18 cellular contexts compared by ENCODE assay signal in genomic region chr9:126410229-126410628, GRCh38.
A peak's percentile ranks its signal among the peaks of the same experiment; 100 is the strongest.
DNase-seq lines count a peak whose midpoint lies in the region; ATAC-seq and TF ChIP-seq lines count a peak whose summit lies in the region.
"Had no signal": no experiment of that assay in that cellular context is flagged by ENCODE, and none has a peak within 500 bp of the region (broad histone marks: within the 10 kb centered on the region; RNA-seq: fewer than 3 reads in every experiment).

No MANE protein-coding gene starts in this region.

- no peaks in the 10 kb centered on the region for H3K36me3 ChIP-seq in CD8-positive, alpha-beta T cell (ENCODE audit: insufficient read depth, low read length)
- H3K36me3 ChIP-seq in upper lobe of left lung: peaks cover 0 to 22% (median 2%) of the 10 kb centered on the region in 4 donors
- H3K36me3 ChIP-seq: SJSA1 had no signal

- CTCF ChIA-PET in CD8-positive, alpha-beta T cell (lab: Charles Lee): interaction anchor here (1.5 to 3.0 kb wide), 3 partner anchors 11 to 92 kb away, joined by 4 to 11 read pairs (median 8); no protein-coding TSS in a partner anchor
- CTCF ChIA-PET in activated CD8-positive, alpha-beta T cell treated with anti-CD3 and anti-CD28 coated beads for 36 hours (lab: Charles Lee): interaction anchor here (1.7 to 3.2 kb wide), 2 partner anchors 12 to 81 kb away, joined by 6 to 13 read pairs; no protein-coding TSS in a partner anchor

- no peak for TF ChIP-seq POLR2A in upper lobe of left lung (IDR thresholded peaks at IDR 0.05)

- H3K27ac ChIP-seq in CD8-positive, alpha-beta T cell (ENCODE audit: low read depth, low read length): no peak overlapping the region
- no peak overlapping the region for H3K27ac ChIP-seq in upper lobe of left lung
- H3K27ac ChIP-seq: C4-2B, SJSA1 had no signal

- POLR2A ChIA-PET in CD8-positive, alpha-beta T cell (lab: Charles Lee): interaction anchor here (1.1 kb wide), 1 partner anchor 13 kb away, joined by 4 read pairs; no protein-coding TSS in a partner anchor
- POLR2A ChIA-PET in activated CD8-positive, alpha-beta T cell treated with anti-CD3 and anti-CD28 coated beads for 36 hours (lab: Charles Lee): no interaction called here

- H3K4me3 Mint-ChIP-seq in activated naive CD8-positive, alpha-beta T cell: no peak overlapping the region
- H3K4me3 Mint-ChIP-seq in activated naive CD8-positive, alpha-beta T cell treated with anti-CD3 and anti-CD28 coated beads for 36 hours: no peak overlapping the region
- H3K4me3 Mint-ChIP-seq in CD8-positive, alpha-beta T cell: no peak overlapping the region
- H3K4me3 Mint-ChIP-seq in activated CD8-positive, alpha-beta T cell treated with anti-CD3 and anti-CD28 coated beads for 36 hours: no peak overlapping the region
- no peak overlapping the region for H3K4me3 Mint-ChIP-seq in stimulated activated effector memory CD8-positive, alpha-beta T cell treated with anti-CD3 and anti-CD28 coated beads, Interleukin-12 subunit alpha, Interleukin-12 subunit beta, amount 100 ng/mL, for 72 hours
- H3K4me3 Mint-ChIP-seq: H9 had no signal

- H3K27me3 ChIP-seq in CD8-positive, alpha-beta T cell (ENCODE audit: insufficient read depth, low read length): no peaks in the 10 kb centered on the region
- H3K27me3 ChIP-seq in upper lobe of left lung: no peaks in the 10 kb centered on the region
- H3K27me3 ChIP-seq: Peyer's patch, SJSA1 had no signal

- DNase-seq in activated naive CD8-positive, alpha-beta T cell treated with anti-CD3 and anti-CD28 coated beads for 36 hours: no peak
- no peak for DNase-seq in CD8-positive, alpha-beta T cell
- no peak for DNase-seq in activated CD8-positive, alpha-beta T cell treated with anti-CD3 and anti-CD28 coated beads for 36 hours
- DNase-seq in stimulated activated effector memory CD8-positive, alpha-beta T cell treated with anti-CD3 and anti-CD28 coated beads, Interleukin-12 subunit alpha, Interleukin-12 subunit beta, amount 100 ng/mL, for 72 hours (ENCODE audit: low spot score in 2 of 2): no peak
- DNase-seq in SKM-1 (lab: John Stamatoyannopoulos, UW; ENCODE audit: unreplicated experiment) (no peak), upper lobe of left lung (no peak)
- DNase-seq: DMS153; GF-D8; H9; NCI-H1105; NCI-H1694; NCI-H510A; NCI-H748 treated with DMSO at 0.1 percent for 48 hours; NK-92 treated with Interleukin-12 subunit alpha and Interleukin-12 subunit beta, amount 100 ng/mL, for 24 hours; Peyer's patch had no signal

- 93 to 97% methylated on average over 4 of the region's 4 CpGs for WGBS in upper lobe of left lung, 2 donors

- no peak overlapping the region for H3K4me3 ChIP-seq in CD8-positive, alpha-beta T cell (ENCODE audit: low read depth, low read length)
- H3K4me3 ChIP-seq in upper lobe of left lung: no peak overlapping the region
- H3K4me3 ChIP-seq: Peyer's patch, SJSA1 had no signal

- TF ChIP-seq CTCF in CD8-positive, alpha-beta T cell (IDR thresholded peaks at IDR 0.05): no peak
- no peak for TF ChIP-seq CTCF in activated CD8-positive, alpha-beta T cell treated with anti-CD3 and anti-CD28 coated beads for 36 hours (IDR thresholded peaks at IDR 0.05)
- TF ChIP-seq CTCF in upper lobe of left lung (IDR thresholded peaks at IDR 0.05): no peak

- H3K9me3 Mint-ChIP-seq in activated naive CD8-positive, alpha-beta T cell (ENCODE audit: low read depth): no peaks in the 10 kb centered on the region
- H3K9me3 Mint-ChIP-seq in activated naive CD8-positive, alpha-beta T cell treated with anti-CD3 and anti-CD28 coated beads for 36 hours: no peaks in the 10 kb centered on the region
- H3K9me3 Mint-ChIP-seq in CD8-positive, alpha-beta T cell: no peaks in the 10 kb centered on the region
- H3K9me3 Mint-ChIP-seq in activated CD8-positive, alpha-beta T cell treated with anti-CD3 and anti-CD28 coated beads for 36 hours: no peaks in the 10 kb centered on the region
- H3K9me3 Mint-ChIP-seq in stimulated activated effector memory CD8-positive, alpha-beta T cell treated with anti-CD3 and anti-CD28 coated beads, Interleukin-12 subunit alpha, Interleukin-12 subunit beta, amount 100 ng/mL, for 72 hours: no peaks in the 10 kb centered on the region
- H3K9me3 Mint-ChIP-seq: H9 had no signal

- no peak for ATAC-seq in CD8-positive, alpha-beta T cell
- ATAC-seq in activated CD8-positive, alpha-beta T cell treated with anti-CD3 and anti-CD28 coated beads for 36 hours: no peak
- ATAC-seq in stimulated activated effector memory CD8-positive, alpha-beta T cell treated with anti-CD3 and anti-CD28 coated beads, Interleukin-12 subunit alpha, Interleukin-12 subunit beta, amount 100 ng/mL, for 72 hours: no peak
- no peak for ATAC-seq in upper lobe of left lung (ENCODE audit: low FRiP score in 2 of 2)

- peak overlapping the region; percentile 41 for H3K27ac Mint-ChIP-seq in activated naive CD8-positive, alpha-beta T cell
- H3K27ac Mint-ChIP-seq in activated naive CD8-positive, alpha-beta T cell treated with anti-CD3 and anti-CD28 coated beads for 36 hours: no peak overlapping the region
- peak overlapping the region; percentile 72 for H3K27ac Mint-ChIP-seq in CD8-positive, alpha-beta T cell
- H3K27ac Mint-ChIP-seq in activated CD8-positive, alpha-beta T cell treated with anti-CD3 and anti-CD28 coated beads for 36 hours: peak overlapping the region; percentile 26
- H3K27ac Mint-ChIP-seq in stimulated activated effector memory CD8-positive, alpha-beta T cell treated with anti-CD3 and anti-CD28 coated beads, Interleukin-12 subunit alpha, Interleukin-12 subunit beta, amount 100 ng/mL, for 72 hours: peak overlapping the region; percentile 93
- H3K27ac Mint-ChIP-seq: H9 had no signal

- peaks cover 49% of the 10 kb centered on the region for H3K4me1 Mint-ChIP-seq in activated naive CD8-positive, alpha-beta T cell (ENCODE audit: low read depth)
- H3K4me1 Mint-ChIP-seq in activated naive CD8-positive, alpha-beta T cell treated with anti-CD3 and anti-CD28 coated beads for 36 hours: peaks cover 42% of the 10 kb centered on the region
- H3K4me1 Mint-ChIP-seq in CD8-positive, alpha-beta T cell (ENCODE audit: low read depth): peaks cover 43% of the 10 kb centered on the region
- H3K4me1 Mint-ChIP-seq in activated CD8-positive, alpha-beta T cell treated with anti-CD3 and anti-CD28 coated beads for 36 hours (ENCODE audit: low read depth): peaks cover 41% of the 10 kb centered on the region
- H3K4me1 Mint-ChIP-seq in stimulated activated effector memory CD8-positive, alpha-beta T cell treated with anti-CD3 and anti-CD28 coated beads, Interleukin-12 subunit alpha, Interleukin-12 subunit beta, amount 100 ng/mL, for 72 hours: peaks cover 29% of the 10 kb centered on the region

- no peaks in the 10 kb centered on the region for H3K9me3 ChIP-seq in CD8-positive, alpha-beta T cell (ENCODE audit: low read length)
- H3K9me3 ChIP-seq in upper lobe of left lung: no peaks in the 10 kb centered on the region
- H3K9me3 ChIP-seq: Peyer's patch, SJSA1 had no signal

- no peak for TF ChIP-seq EP300 in upper lobe of left lung (IDR thresholded peaks at IDR 0.05)

- no peaks in the 10 kb centered on the region for H3K27me3 Mint-ChIP-seq in activated naive CD8-positive, alpha-beta T cell
- no peaks in the 10 kb centered on the region for H3K27me3 Mint-ChIP-seq in activated naive CD8-positive, alpha-beta T cell treated with anti-CD3 and anti-CD28 coated beads for 36 hours
- no peaks in the 10 kb centered on the region for H3K27me3 Mint-ChIP-seq in CD8-positive, alpha-beta T cell (ENCODE audit: low read depth)
- no peaks in the 10 kb centered on the region for H3K27me3 Mint-ChIP-seq in activated CD8-positive, alpha-beta T cell treated with anti-CD3 and anti-CD28 coated beads for 36 hours

- no peaks in the 10 kb centered on the region for H3K36me3 Mint-ChIP-seq in activated naive CD8-positive, alpha-beta T cell
- H3K36me3 Mint-ChIP-seq in activated naive CD8-positive, alpha-beta T cell treated with anti-CD3 and anti-CD28 coated beads for 36 hours: peaks cover 8% of the 10 kb centered on the region
- H3K36me3 Mint-ChIP-seq in CD8-positive, alpha-beta T cell: peaks cover 7% of the 10 kb centered on the region
- no peaks in the 10 kb centered on the region for H3K36me3 Mint-ChIP-seq in activated CD8-positive, alpha-beta T cell treated with anti-CD3 and anti-CD28 coated beads for 36 hours (ENCODE audit: low read depth)
- H3K36me3 Mint-ChIP-seq in stimulated activated effector memory CD8-positive, alpha-beta T cell treated with anti-CD3 and anti-CD28 coated beads, Interleukin-12 subunit alpha, Interleukin-12 subunit beta, amount 100 ng/mL, for 72 hours: peaks cover 15% of the 10 kb centered on the region

- intact Hi-C loops in CD8-positive, alpha-beta T cell (cut with DNase I, micrococcal nuclease): loop anchor here in 1 of 2 experiments (2.0 to 5.0 kb wide), 2 partner anchors 13 to 62 kb away; no protein-coding TSS in a partner anchor
- intact Hi-C loops in activated CD8-positive, alpha-beta T cell treated with anti-CD3 and anti-CD28 coated beads for 36 hours (cut with micrococcal nuclease): loop anchor here (2.0 kb wide), 1 partner anchor 61 kb away; no protein-coding TSS in a partner anchor

- H3K4me1 ChIP-seq in CD8-positive, alpha-beta T cell (ENCODE audit: insufficient read depth, low read length): peaks cover 42% of the 10 kb centered on the region
- peaks cover 0 to 4% (median 0%) of the 10 kb centered on the region in 4 donors for H3K4me1 ChIP-seq in upper lobe of left lung
- H3K4me1 ChIP-seq: SJSA1 had no signal
